In genomic region chrX:7083468-7084396, GRCh38 we compare ENCODE assay signal across 1 cellular context.
TF ChIP-seq lines count a peak whose summit lies in the region.

No MANE protein-coding gene starts in this region.

TF ChIP-seq in GM12878, 131 proteins besides CTCF, POLR2A, EP300 and RAD21 (continued from another document and continues in another):
- no peak for TF ChIP-seq ZBTB33 (IDR thresholded peaks at IDR 0.05)
- no peak for TF ChIP-seq SMC3 (IDR thresholded peaks at IDR 0.05; ENCODE audit: borderline replicate concordance, low read length)
- TF ChIP-seq SREBF1 (IDR thresholded peaks at IDR 0.05; ENCODE audit: low read length), result no peak
- no peak for TF ChIP-seq NKRF (conservative IDR thresholded peaks at IDR 0.05)
- peak; percentile 89 for TF ChIP-seq TCF3 (IDR thresholded peaks at IDR 0.05; ENCODE audit: borderline replicate concordance, insufficient read depth, low read depth, low read length)
- TF ChIP-seq MYC (IDR thresholded peaks at IDR 0.05; ENCODE audit: insufficient read depth, insufficient read length, insufficient replicate concordance, low read length, severe bottlenecking), result no peak
- TF ChIP-seq TBL1XR1 (IDR thresholded peaks at IDR 0.05; ENCODE audit: low read depth, low read length), result peak; percentile 91; the same call in 1 of the 2 replicates
- peak; percentile 58; the same call in 1 of the 2 replicates for TF ChIP-seq GATAD2B (conservative IDR thresholded peaks at IDR 0.05; ENCODE audit: low read depth)
- peak; percentile 69 for TF ChIP-seq BCL3 (IDR thresholded peaks at IDR 0.05; ENCODE audit: borderline replicate concordance, insufficient read depth, low read depth, low read length, poor library complexity, severe bottlenecking)
- TF ChIP-seq GABPA (IDR thresholded peaks at IDR 0.05; ENCODE audit: low read depth), result 0 out of 2 replicates have a peak, but pooled peaks have one; percentile 29
- TF ChIP-seq STAT3 (IDR thresholded peaks at IDR 0.05; ENCODE audit: low read depth, low read length), result no peak
- no peak for TF ChIP-seq SMAD1 (IDR thresholded peaks at IDR 0.05; ENCODE audit: low read depth, partially characterized antibody)
- peak; percentile 97 for TF ChIP-seq CBFB (IDR thresholded peaks at IDR 0.05; ENCODE audit: low read depth)
- peak; percentile 48; the same call in 1 of the 2 replicates for TF ChIP-seq NR2F1 (conservative IDR thresholded peaks at IDR 0.05)
- TF ChIP-seq NFIC (IDR thresholded peaks at IDR 0.05; ENCODE audit: low read depth, low read length), result peak; percentile 96
- no peak for TF ChIP-seq HCFC1 (IDR thresholded peaks at IDR 0.05; ENCODE audit: low read length)
- peak; percentile 99 for TF ChIP-seq RUNX3 (IDR thresholded peaks at IDR 0.05; ENCODE audit: low read length)
- peak; percentile 72 for TF ChIP-seq JUNB (IDR thresholded peaks at IDR 0.05)
- TF ChIP-seq LARP7 (IDR thresholded peaks at IDR 0.05), result no peak
- peak; percentile 41; the same call in 1 of the 2 replicates for TF ChIP-seq PML (IDR thresholded peaks at IDR 0.05; ENCODE audit: low read length)
- TF ChIP-seq ZNF592 (IDR thresholded peaks at IDR 0.05), result no peak
- TF ChIP-seq CHD2 (IDR thresholded peaks at IDR 0.05; ENCODE audit: borderline replicate concordance, low read depth, low read length), result peak; percentile 73; the same call in 1 of the 2 replicates
- peak; percentile 18 for TF ChIP-seq MLLT1 (IDR thresholded peaks at IDR 0.05)
- no peak for TF ChIP-seq HDAC2 (IDR thresholded peaks at IDR 0.05)
- no peak for TF ChIP-seq STAT1 (conservative IDR thresholded peaks at IDR 0.05)
- peak; percentile 77 for TF ChIP-seq NBN (IDR thresholded peaks at IDR 0.05)
- TF ChIP-seq WRNIP1 (IDR thresholded peaks at IDR 0.05; ENCODE audit: borderline replicate concordance, low read depth, low read length), result no peak
- TF ChIP-seq CBX3 (IDR thresholded peaks at IDR 0.05; ENCODE audit: borderline replicate concordance, low read depth), result no peak
- peak; percentile 99 for TF ChIP-seq EED (IDR thresholded peaks at IDR 0.05; ENCODE audit: low read depth)
- TF ChIP-seq ZNF384 (IDR thresholded peaks at IDR 0.05; ENCODE audit: borderline replicate concordance, low read depth, low read length), result no peak
- TF ChIP-seq IRF4 (IDR thresholded peaks at IDR 0.05; ENCODE audit: low read depth, low read length), result peak; percentile 85
- no peak for TF ChIP-seq PRDM15 (CRISPR knock-in tag; IDR thresholded peaks at IDR 0.05)
- TF ChIP-seq MEF2A (IDR thresholded peaks at IDR 0.05; ENCODE audit: insufficient read depth, low read depth, low read length), result 0 out of 2 replicates have a peak, but pooled peaks have one; percentile 47
- no peak for TF ChIP-seq TAF1 (IDR thresholded peaks at IDR 0.05; ENCODE audit: borderline replicate concordance, low read depth, low read length)
- peak in 1 of 2 experiments; percentile 81; a peak in 2 of 3 replicates for TF ChIP-seq EGR1 (IDR thresholded peaks at IDR 0.05; ENCODE audit: borderline replicate concordance in 1 of 2, low read depth in 2 of 2, low read length in 2 of 2)
- no peak for TF ChIP-seq SUZ12 (IDR thresholded peaks at IDR 0.05; ENCODE audit: unreplicated experiment)
- peak; percentile 89; the same call in 1 of the 2 replicates for TF ChIP-seq ZBED1 (IDR thresholded peaks at IDR 0.05; ENCODE audit: borderline replicate concordance)
- no peak for TF ChIP-seq ZNF24 (IDR thresholded peaks at IDR 0.05)
- TF ChIP-seq MEF2B (IDR thresholded peaks at IDR 0.05; ENCODE audit: partially characterized antibody, poor library complexity, severe bottlenecking), result peak; percentile 57
- TF ChIP-seq SUPT20H (IDR thresholded peaks at IDR 0.05; ENCODE audit: borderline replicate concordance, control insufficient read depth, low read depth, low read length), result no peak
- 0 out of 2 replicates have a peak, but pooled peaks have one; percentile 77 for TF ChIP-seq CBX5 (IDR thresholded peaks at IDR 0.05; ENCODE audit: low read depth)
- no peak for TF ChIP-seq PBX3 (IDR thresholded peaks at IDR 0.05; ENCODE audit: insufficient replicate concordance, low read depth, low read length)
- peak; percentile 63; the same call in 1 of the 2 replicates for TF ChIP-seq DPF2 (IDR thresholded peaks at IDR 0.05)
- TF ChIP-seq E2F8 (IDR thresholded peaks at IDR 0.05; ENCODE audit: low read depth, partially characterized antibody), result no peak
- TF ChIP-seq BMI1 (IDR thresholded peaks at IDR 0.05; ENCODE audit: borderline replicate concordance), result no peak
